ENCODE assay signal across 19 cellular contexts in genomic region chr3:34155666-34156065, GRCh38.
DNase-seq lines count a peak whose midpoint lies in the region; ATAC-seq and TF ChIP-seq lines count a peak whose summit lies in the region.
"Had no signal": no experiment of that assay in that cellular context is flagged by ENCODE, and none has a peak within 500 bp of the region (broad histone marks: within the 10 kb centered on the region; RNA-seq: fewer than 3 reads in every experiment).

No MANE protein-coding gene starts in this region.

- TF ChIP-seq CTCF in DND-41 (IDR thresholded peaks at IDR 0.05; ENCODE audit: borderline replicate concordance, extremely low read depth, low read length, poor library complexity, severe bottlenecking): no peak
- no peak for TF ChIP-seq CTCF in GM23338 (conservative IDR thresholded peaks at IDR 0.05; ENCODE audit: low read depth in 2 of 2)

- H3K79me2 ChIP-seq in DND-41 (ENCODE audit: insufficient read depth, low read length): no peaks in the 10 kb centered on the region
- H3K79me2 ChIP-seq in GM23338 (replicated peaks; ENCODE audit: insufficient read depth): no peaks in the 10 kb centered on the region

- H2AFZ ChIP-seq in DND-41 (ENCODE audit: low read depth, low read length) (peak overlapping the region; percentile 22; the same call in 1 of the 2 replicates), GM23338 (peak overlapping the region; percentile 63; the same call in 1 of the 2 replicates)

- no peak overlapping the region for H3K27ac Mint-ChIP-seq in GM23338
- H3K27ac Mint-ChIP-seq: activated CD8-positive, alpha-beta T cell treated with anti-CD3 and anti-CD28 coated beads, Interleukin-2, amount 10 ng/mL, durations not matched to agents 7 days and 5 days; dendritic cell treated with granulocyte-macrophage colony-stimulating factor and Interleukin-4, amounts not matched to agents 40 ng/mL and 50 ng/mL, for 4 days had no signal

- H3K27me3 ChIP-seq in DND-41 (ENCODE audit: insufficient read depth, low read length, poor library complexity) (no peaks in the 10 kb centered on the region), GM23338 (ENCODE audit: insufficient read depth) (no peaks in the 10 kb centered on the region), SJCRH30 (no peaks in the 10 kb centered on the region)
- H3K27me3 ChIP-seq: esophagus muscularis mucosa had no signal

- peaks cover 5% of the 10 kb centered on the region for H3K27me3 Mint-ChIP-seq in GM23338 (ENCODE audit: insufficient read depth, low read depth, poor library complexity)
- H3K27me3 Mint-ChIP-seq: dendritic cell treated with granulocyte-macrophage colony-stimulating factor and Interleukin-4, amounts not matched to agents 40 ng/mL and 50 ng/mL, for 4 days had no signal

- H3K9me3 ChIP-seq in DND-41 (ENCODE audit: insufficient read depth, low read length, severe bottlenecking) (no peaks in the 10 kb centered on the region), SJCRH30 (replicated peaks) (no peaks in the 10 kb centered on the region)
- H3K9me3 ChIP-seq: esophagus muscularis mucosa, mucosa of descending colon, SK-N-SH had no signal

- no peaks in the 10 kb centered on the region for H3K36me3 Mint-ChIP-seq in GM23338 (ENCODE audit: low read depth)

- DNase-seq in DND-41 (no peak), GM23338 (ENCODE audit: low spot score) (no peak), SJCRH30 (no peak), EL (no peak)
- no peak for DNase-seq in activated CD4-positive, alpha-beta T cell treated with anti-CD3 and anti-CD28 coated beads, Interleukin-2, amount 50 U/mL, for 48 hours
- DNase-seq: 8988T; activated CD8-positive, alpha-beta T cell treated with anti-CD3 and anti-CD28 coated beads, Interleukin-2, amount 10 ng/mL, durations not matched to agents 7 days and 5 days; mucosa of descending colon; NCI-H1436; NCI-H446 treated with DMSO at 0.1 percent for 48 hours; SK-N-SH; stimulated activated naive CD4-positive, alpha-beta T cell treated with Interleukin-2 at 50 U/mL for 16 hours had no signal

- no peaks in the 10 kb centered on the region; the same call in 2 of the 3 replicates for H3K9me3 Mint-ChIP-seq in GM23338
- H3K9me3 Mint-ChIP-seq: dendritic cell treated with granulocyte-macrophage colony-stimulating factor and Interleukin-4, amounts not matched to agents 40 ng/mL and 50 ng/mL, for 4 days had no signal

- no peak overlapping the region for H3K4me3 ChIP-seq in DND-41 (ENCODE audit: low read depth in 1 of 2, low read length in 2 of 2)
- no peak overlapping the region for H3K4me3 ChIP-seq in GM23338
- H3K4me3 ChIP-seq in SJCRH30: no peak overlapping the region
- H3K4me3 ChIP-seq: esophagus muscularis mucosa, mucosa of descending colon had no signal

- ATAC-seq in DND-41 (ENCODE audit: insufficient read depth, low read depth) (no peak), GM19351 (IDR thresholded peaks at IDR 0.05; ENCODE audit: unreplicated experiment) (peak; percentile 53), GM23338 (no peak), HG03342 (IDR thresholded peaks at IDR 0.05; ENCODE audit: unreplicated experiment) (peak; percentile 66), HG02571 (IDR thresholded peaks at IDR 0.05; ENCODE audit: unreplicated experiment) (no peak)
- ATAC-seq: activated CD8-positive, alpha-beta T cell treated with anti-CD3 and anti-CD28 coated beads, Interleukin-2, amount 10 ng/mL, durations not matched to agents 7 days and 5 days; mucosa of descending colon had no signal

- no peaks in the 10 kb centered on the region for H4K20me1 ChIP-seq in DND-41 (ENCODE audit: insufficient read depth, low read length)
- H4K20me1 ChIP-seq in GM23338 (replicated peaks; ENCODE audit: insufficient read depth): no peaks in the 10 kb centered on the region

- H3F3A ChIP-seq in GM23338 (replicated peaks; ENCODE audit: low read depth): no peaks in the 10 kb centered on the region

- H3K4me1 ChIP-seq in DND-41 (ENCODE audit: insufficient read depth, low read length) (peaks cover 58% of the 10 kb centered on the region), GM23338 (ENCODE audit: insufficient read depth) (no peaks in the 10 kb centered on the region), SJCRH30 (no peaks in the 10 kb centered on the region)
- H3K4me1 ChIP-seq: esophagus muscularis mucosa had no signal

- no peak overlapping the region for H3K9ac ChIP-seq in DND-41 (ENCODE audit: low read depth, low read length)
- H3K9ac ChIP-seq: KMS-11, SK-N-SH had no signal

- H3K36me3 ChIP-seq in DND-41 (ENCODE audit: insufficient read depth, low read length): no peaks in the 10 kb centered on the region
- no peaks in the 10 kb centered on the region for H3K36me3 ChIP-seq in GM23338 (ENCODE audit: insufficient read depth)
- no peaks in the 10 kb centered on the region for H3K36me3 ChIP-seq in SJCRH30
- H3K36me3 ChIP-seq: esophagus muscularis mucosa had no signal

- no peak overlapping the region for H3K4me3 Mint-ChIP-seq in GM23338
- H3K4me3 Mint-ChIP-seq: activated CD8-positive, alpha-beta T cell treated with anti-CD3 and anti-CD28 coated beads, Interleukin-2, amount 10 ng/mL, durations not matched to agents 7 days and 5 days; dendritic cell treated with granulocyte-macrophage colony-stimulating factor and Interleukin-4, amounts not matched to agents 40 ng/mL and 50 ng/mL, for 4 days had no signal

- H3K4me2 ChIP-seq in DND-41 (ENCODE audit: insufficient read depth, low read length): no peak overlapping the region
- no peak overlapping the region for H3K4me2 ChIP-seq in GM23338
- H3K4me2 ChIP-seq: KMS-11, SK-N-SH had no signal

- peaks cover 4% of the 10 kb centered on the region; the same call in 1 of the 3 replicates for H3K4me1 Mint-ChIP-seq in GM23338

- H3K9me2 ChIP-seq in GM23338 (ENCODE audit: insufficient read depth): no peaks in the 10 kb centered on the region
- H3K9me2 ChIP-seq: SK-N-SH had no signal

- peak overlapping the region; percentile 53; the same call in 1 of the 2 replicates for H3K27ac ChIP-seq in DND-41 (ENCODE audit: low read length)
- no peak overlapping the region for H3K27ac ChIP-seq in GM23338 (ENCODE audit: low read depth)
- H3K27ac ChIP-seq in SJCRH30: no peak overlapping the region
- H3K27ac ChIP-seq: C4-2B, esophagus muscularis mucosa, KMS-11 had no signal

TF ChIP-seq in GM23338, 12 proteins besides CTCF, POLR2A, EP300 and RAD21 (continues in another document):
- TF ChIP-seq REST (IDR thresholded peaks at IDR 0.05; ENCODE audit: unreplicated experiment) (no peak), EZH2phosphoT487 (IDR thresholded peaks at IDR 0.05; ENCODE audit: unreplicated experiment) (no peak), ZNF331 (CRISPR knock-in tag; IDR thresholded peaks at IDR 0.05; ENCODE audit: low read depth) (no peak)

Comparison
In these comparisons a context has a peak if more than half of its experiments do, and no peak if none do; other contexts are left out.
1. ATAC-seq: peak in GM19351 (single experiment) and HG03342 (single experiment); none in DND-41 (single experiment), GM23338 (single experiment) and HG02571 (single experiment).